8 cellular contexts compared by ENCODE assay signal in the genomic region with DNA sequence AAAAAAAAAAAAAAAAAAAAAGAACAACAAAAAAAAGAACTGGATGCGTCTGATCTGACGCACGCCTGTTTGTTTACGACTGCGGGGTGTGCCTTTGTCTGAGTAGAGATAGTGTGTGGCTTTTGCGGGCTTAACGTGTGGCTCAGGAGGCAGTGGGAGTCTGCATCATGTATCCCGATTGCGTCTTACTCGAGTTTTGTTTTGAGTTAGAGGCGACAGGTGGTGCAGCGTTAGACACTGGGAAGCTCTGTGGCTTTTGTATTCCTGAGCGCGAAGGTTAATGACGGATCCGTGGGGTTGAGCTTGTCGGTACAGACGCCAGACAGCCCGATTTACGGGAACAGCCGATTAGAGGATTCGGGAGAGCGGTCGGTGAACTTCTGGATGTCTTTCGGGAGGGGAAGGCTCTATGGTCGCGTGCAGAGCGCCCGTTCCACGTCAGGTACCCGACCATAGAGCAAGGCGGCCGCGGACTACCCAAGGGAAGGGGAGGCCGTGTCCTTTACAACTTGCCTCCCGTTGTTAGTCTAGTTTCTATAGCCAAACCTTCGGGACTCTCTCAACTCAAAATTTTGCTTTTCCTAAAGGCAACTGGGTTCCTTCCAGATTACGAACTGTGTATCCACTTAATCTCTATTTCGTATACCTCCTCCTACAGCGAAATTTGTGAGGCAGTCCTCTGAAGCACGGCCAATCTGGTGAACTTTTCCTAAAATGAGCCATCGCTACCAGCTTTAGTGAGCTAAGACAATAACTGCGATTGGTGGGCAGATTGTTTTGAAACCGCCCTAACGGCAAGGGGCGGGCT. TPM values are rescaled to one million over a fixed set of nuclear protein-coding genes. Genes with fewer than 3 reads are reported as not detected.
A peak's percentile ranks its signal among the peaks of the same experiment; 100 is the strongest.
DNase-seq lines count a peak whose midpoint lies in the region; ATAC-seq and TF ChIP-seq lines count a peak whose summit lies in the region.

No MANE protein-coding gene starts in this region.

- H3K4me1 ChIP-seq in ES-I3 (ENCODE audit: insufficient read depth, low read length) (peaks cover 8% of the 10 kb centered on the region), left lung (peaks cover 20 to 38% of the 10 kb centered on the region in 2 donors)

- DNase-seq in H7 (peak; percentile 65), NCI-H1694 treated with DMSO at 0.1 percent for 48 hours (lab: John Stamatoyannopoulos, UW) (peak; percentile 90), cerebellar nuclear complex (lab: John Stamatoyannopoulos, UW) (peak; percentile 57 to 61), left lung (peak; percentile 76 to 86), HT-29 (ENCODE audit: low spot score) (no peak)
- DNase-seq in activated CD4-positive, CD25-positive, alpha-beta regulatory T cell treated with anti-CD3 and anti-CD28 coated beads, Interleukin-2, amount 50 U/mL, for 72 hours: peak; percentile 76
- peak; percentile 90 for DNase-seq in stimulated activated CD4-positive, alpha-beta T cell treated with anti-CD3 and anti-CD28 coated beads, Interleukin-4, amount 100 ng/mL, for 24 hours

- intact Hi-C loops in left lung (cut with DNase I): loop anchor here in 1 of 2 donors (5.0 kb wide), 1 partner anchor 61 kb away; no protein-coding TSS in a partner anchor

- H3K4me3 ChIP-seq in H7 (ENCODE audit: insufficient read depth, low read depth, low read length) (peak overlapping the region; percentile 61), left lung (peak overlapping the region; percentile 46 to 54)

- TF ChIP-seq CTCF in left lung (IDR thresholded peaks at IDR 0.05): no peak

- ATAC-seq in left lung: peak; percentile 24

- H3K27me3 ChIP-seq in H7 (ENCODE audit: control insufficient read depth, insufficient read depth, low read length) (no peaks in the 10 kb centered on the region), left lung (no peaks in the 10 kb centered on the region)

- peak overlapping the region; percentile 89 for H3K9ac ChIP-seq in ES-I3 (ENCODE audit: low read depth, low read length)

- H3K27ac ChIP-seq in left lung: peak overlapping the region; percentile 95 to 99

- H3K9me3 ChIP-seq in ES-I3 (ENCODE audit: control insufficient read depth, insufficient read depth, low read length) (no peaks in the 10 kb centered on the region; the same call in 1 of the 2 replicates), left lung (no peaks in the 10 kb centered on the region)

- H3K36me3 ChIP-seq in ES-I3 (ENCODE audit: insufficient read depth, low read length) (peaks cover 31% of the 10 kb centered on the region), H7 (replicated peaks; ENCODE audit: control insufficient read depth, insufficient read depth, low read length) (peaks cover 13% of the 10 kb centered on the region), left lung (peaks cover 0 to 20% of the 10 kb centered on the region in 2 donors)

RNA-seq across cellular contexts. Expression of a gene that starts 0.9 kb away (rescaled TPM):
- 178 and 194 TPM in 2 replicates for total RNA-seq in H7 (2014; rRNA removed; shearing (Covaris generic))
- total RNA-seq in left lung: 100 to 1,000 TPM; 168 to 174 TPM
- total RNA-seq in HT-29 (2014; rRNA removed; shearing (Covaris generic)): 294 and 300 TPM in 2 replicates

RNA-seq across cellular contexts. Expression of a gene that starts 44.2 kb away (rescaled TPM):
- 23.3 and 26.8 TPM in 2 replicates for total RNA-seq in H7 (2014; rRNA removed; shearing (Covaris generic))
- total RNA-seq in left lung: 10 to 100 TPM; 35.2 to 48.2 TPM
- 1.5 and 1.7 TPM in 2 replicates for total RNA-seq in HT-29 (2014; rRNA removed; shearing (Covaris generic))

RNA-seq across cellular contexts. Expression of a gene that starts 46.7 kb away (rescaled TPM):
- total RNA-seq in H7 (2014; rRNA removed; shearing (Covaris generic)): 19.6 and 20.8 TPM in 2 replicates
- 10 to 100 TPM; 25.3 to 30.2 TPM for total RNA-seq in left lung
- 34.5 and 39.5 TPM in 2 replicates for total RNA-seq in HT-29 (2014; rRNA removed; shearing (Covaris generic))
